ENCODE assay signal across 1 cellular context in genomic region chr7:100692578-100692961, GRCh38.
TF ChIP-seq lines count a peak whose summit lies in the region.

No MANE protein-coding gene starts in this region.

TF ChIP-seq in HCT116, 20 proteins besides CTCF, POLR2A, EP300 and RAD21 (continued from another document):
- TF ChIP-seq REST (IDR thresholded peaks at IDR 0.05; ENCODE audit: low read depth) (no peak), EGR1 (IDR thresholded peaks at IDR 0.05; ENCODE audit: low read depth) (no peak), EZH2 (IDR thresholded peaks at IDR 0.05) (no peak), SP1 (IDR thresholded peaks at IDR 0.05; ENCODE audit: low read depth) (no peak), CEBPB (IDR thresholded peaks at IDR 0.05; ENCODE audit: low read depth) (no peak), ATF3 (IDR thresholded peaks at IDR 0.05) (no peak), ZBTB33 (IDR thresholded peaks at IDR 0.05; ENCODE audit: extremely low read depth, insufficient replicate concordance, low read length) (no peak)
